Comparison of ENCODE assay signal across 1 cellular context in genomic region chr19:32345261-32346207, GRCh38.
TF ChIP-seq lines count a peak whose summit lies in the region.

ZNF507 (plus strand) TSS chr19:32345610; CDS start chr19:32352831, 7,221 bp downstream.

TF ChIP-seq in Ishikawa, 13 proteins besides CTCF, POLR2A, EP300 and RAD21 (continued from another document):
- TF ChIP-seq REST (IDR thresholded peaks at IDR 0.05; ENCODE audit: low read depth) = no peak
- TF ChIP-seq ZBTB7A (IDR thresholded peaks at IDR 0.05; ENCODE audit: low read depth) = peak; percentile 49; the same call in 1 of the 2 replicates
- TF ChIP-seq MAX (IDR thresholded peaks at IDR 0.05) = peak; percentile 74
- TF ChIP-seq CREB1 (IDR thresholded peaks at IDR 0.05; ENCODE audit: low read depth) = no peak
- TF ChIP-seq USF1 (IDR thresholded peaks at IDR 0.05) = peak; percentile 99
- no peak for TF ChIP-seq NFIC (IDR thresholded peaks at IDR 0.05)
- no peak for TF ChIP-seq FOXM1 (IDR thresholded peaks at IDR 0.05; ENCODE audit: borderline replicate concordance, low read depth)
- TF ChIP-seq TCF12 (IDR thresholded peaks at IDR 0.05; ENCODE audit: low read depth) = 0 out of 2 replicates have a peak, but pooled peaks have one; percentile 49
- TF ChIP-seq YY1 (IDR thresholded peaks at IDR 0.05; ENCODE audit: low read depth) = peak; percentile 97
- TF ChIP-seq CEBPB (IDR thresholded peaks at IDR 0.05) = no peak
- peak; percentile 57; the same call in 1 of the 2 replicates for TF ChIP-seq TAF1 (IDR thresholded peaks at IDR 0.05; ENCODE audit: low read depth)
